Comparison of ENCODE assay signal across 16 cellular contexts in genomic region chr1:152460529-152460899, GRCh38. TPM values are rescaled to one million over a fixed set of nuclear protein-coding genes. Genes with fewer than 3 reads are reported as not detected.
A peak's percentile ranks its signal among the peaks of the same experiment; 100 is the strongest.
DNase-seq lines count a peak whose midpoint lies in the region; ATAC-seq and TF ChIP-seq lines count a peak whose summit lies in the region.
"Had no signal": no experiment of that assay in that cellular context is flagged by ENCODE, and none has a peak within 500 bp of the region (broad histone marks: within the 10 kb centered on the region; RNA-seq: fewer than 3 reads in every experiment).

No MANE protein-coding gene starts in this region.

- H3K27me3 ChIP-seq in osteoblast (ENCODE audit: insufficient read depth, low read length) (no peaks in the 10 kb centered on the region), tibial artery (peaks cover 0 to 5% of the 10 kb centered on the region in 2 donors)

- H3K9me3 Mint-ChIP-seq in activated T-cell treated with anti-CD3 and anti-CD28 coated beads, Interleukin-2, amount 50 U/mL, for 72 hours, result no peaks in the 10 kb centered on the region
- H3K9me3 Mint-ChIP-seq in IgD-negative memory B cell, result no peaks in the 10 kb centered on the region
- H3K9me3 Mint-ChIP-seq in activated naive CD8-positive, alpha-beta T cell (ENCODE audit: low read depth), result no peaks in the 10 kb centered on the region

- TF ChIP-seq CTCF in osteoblast (IDR thresholded peaks at IDR 0.05; ENCODE audit: extremely low read depth, low read depth, low read length), result no peak
- no peak for TF ChIP-seq CTCF in tibial artery (IDR thresholded peaks at IDR 0.05)

- H3K9me3 ChIP-seq in osteoblast (ENCODE audit: low read depth, low read length) (no peaks in the 10 kb centered on the region), tibial artery (no peaks in the 10 kb centered on the region)

- H3K27ac ChIP-seq in osteoblast (ENCODE audit: low read depth, low read length), result no peak overlapping the region
- no peak overlapping the region for H3K27ac ChIP-seq in tibial artery
- H3K27ac ChIP-seq: HL-60 had no signal

- peaks cover 5% of the 10 kb centered on the region for H3K27me3 Mint-ChIP-seq in activated T-cell treated with anti-CD3 and anti-CD28 coated beads, Interleukin-2, amount 50 U/mL, for 72 hours (ENCODE audit: low read depth)
- no peaks in the 10 kb centered on the region for H3K27me3 Mint-ChIP-seq in IgD-negative memory B cell
- no peaks in the 10 kb centered on the region for H3K27me3 Mint-ChIP-seq in activated naive CD8-positive, alpha-beta T cell

- H3K4me3 Mint-ChIP-seq in activated T-cell treated with anti-CD3 and anti-CD28 coated beads, Interleukin-2, amount 50 U/mL, for 72 hours, result peak overlapping the region; percentile 70 to 74
- H3K4me3 Mint-ChIP-seq in IgD-negative memory B cell, result peak overlapping the region in 3 of 4 donors; percentile 7 to 90 (median 76)
- H3K4me3 Mint-ChIP-seq in activated naive CD8-positive, alpha-beta T cell, result peak overlapping the region; percentile 63
- H3K4me3 Mint-ChIP-seq: H9 had no signal

- H3K4me1 Mint-ChIP-seq in activated T-cell treated with anti-CD3 and anti-CD28 coated beads, Interleukin-2, amount 50 U/mL, for 72 hours (ENCODE audit: low read depth), result peaks cover 33% of the 10 kb centered on the region
- H3K4me1 Mint-ChIP-seq in IgD-negative memory B cell, result peaks cover 9 to 16% (median 16%) of the 10 kb centered on the region in 3 donors
- H3K4me1 Mint-ChIP-seq in activated naive CD8-positive, alpha-beta T cell (ENCODE audit: low read depth), result peaks cover 30% of the 10 kb centered on the region
- H3K4me1 Mint-ChIP-seq: H9 had no signal

- no peaks in the 10 kb centered on the region for H4K20me1 ChIP-seq in osteoblast (ENCODE audit: insufficient read depth, low read length)

- peak overlapping the region; percentile 75 for H3K4me2 ChIP-seq in osteoblast (ENCODE audit: insufficient read depth, low read length)

- H3K79me2 ChIP-seq in osteoblast (ENCODE audit: insufficient read depth, low read length), result no peaks in the 10 kb centered on the region

- H3K4me3 ChIP-seq in osteoblast (ENCODE audit: insufficient read depth, low read length), result no peak overlapping the region
- H3K4me3 ChIP-seq in tibial artery, result no peak overlapping the region
- H3K4me3 ChIP-seq: skin epidermis had no signal

- H3K36me3 Mint-ChIP-seq in activated T-cell treated with anti-CD3 and anti-CD28 coated beads, Interleukin-2, amount 50 U/mL, for 72 hours (ENCODE audit: insufficient read depth in 2 of 2), result no peaks in the 10 kb centered on the region
- peaks cover 2% of the 10 kb centered on the region for H3K36me3 Mint-ChIP-seq in IgD-negative memory B cell
- H3K36me3 Mint-ChIP-seq in activated naive CD8-positive, alpha-beta T cell, result no peaks in the 10 kb centered on the region

- ATAC-seq in activated T-cell treated with anti-CD3 and anti-CD28 coated beads, Interleukin-2, amount 50 U/mL, for 72 hours (replicated peaks in 1 of 2), result no peak
- ATAC-seq in HG02970 (IDR thresholded peaks at IDR 0.05; ENCODE audit: low FRiP score, unreplicated experiment), result no peak

- intact Hi-C loops in tibial artery (cut with DNase I; ENCODE audit: low total_unique reads), result loop anchor here (5.0 kb wide), 1 partner anchor 408 kb away; no protein-coding TSS in a partner anchor

- no peaks in the 10 kb centered on the region for H3K36me3 ChIP-seq in osteoblast (ENCODE audit: insufficient read depth, low read length)
- no peaks in the 10 kb centered on the region for H3K36me3 ChIP-seq in tibial artery

- no peak overlapping the region for H2AFZ ChIP-seq in osteoblast (ENCODE audit: low read length)

- DNase-seq in activated T-cell treated with anti-CD3 and anti-CD28 coated beads, Interleukin-2, amount 50 U/mL, for 72 hours, result no peak
- no peak for DNase-seq in activated T-cell treated with anti-CD3 and anti-CD28 coated beads, Interleukin-2, amount 50 U/mL, for 1 hour
- DNase-seq in osteoblast (ENCODE audit: insufficient read length, low spot score, missing footprints) (no peak), NCI-H2196 treated with DMSO at 0.1 percent for 48 hours (lab: John Stamatoyannopoulos, UW; ENCODE audit: unreplicated experiment) (no peak), tibial artery (no peak)
- DNase-seq: NCI-H187 treated with DMSO at 0.1 percent for 48 hours had no signal

- peaks cover 8% of the 10 kb centered on the region for H3K4me1 ChIP-seq in osteoblast (ENCODE audit: insufficient read depth, low read length)
- H3K4me1 ChIP-seq in tibial artery, result no peaks in the 10 kb centered on the region

- no peak overlapping the region for H3K27ac Mint-ChIP-seq in activated T-cell treated with anti-CD3 and anti-CD28 coated beads, Interleukin-2, amount 50 U/mL, for 72 hours
- H3K27ac Mint-ChIP-seq in IgD-negative memory B cell, result peak overlapping the region; percentile 5 to 51 (median 23)
- H3K27ac Mint-ChIP-seq in activated naive CD8-positive, alpha-beta T cell, result peak overlapping the region; percentile 82
- H3K27ac Mint-ChIP-seq: H9 had no signal

RNA-seq across cellular contexts. Expression of gene CRNN, which starts 46.5 kb away (rescaled TPM):
- total RNA-seq in activated T-cell treated with anti-CD3 and anti-CD28 coated beads, Interleukin-2, amount 50 U/mL, for 72 hours, result not detected
- polyA plus RNA-seq in IgD-negative memory B cell, result not detected
- total RNA-seq in osteoblast, result not detected in 2 replicates
- total RNA-seq: endothelial cell of umbilical vein, frontal cortex, H9, Right ventricle myocardium superior had no signal
- polyA plus RNA-seq: endothelial cell of umbilical vein had no signal

RNA-seq across cellular contexts. Expression of gene LCE5A, which starts 50.1 kb away (rescaled TPM):
- total RNA-seq in activated T-cell treated with anti-CD3 and anti-CD28 coated beads, Interleukin-2, amount 50 U/mL, for 72 hours, result not detected
- polyA plus RNA-seq in IgD-negative memory B cell, result not detected
- total RNA-seq in osteoblast, result not detected in 2 replicates
- total RNA-seq: endothelial cell of umbilical vein, frontal cortex, H9, Right ventricle myocardium superior had no signal
- polyA plus RNA-seq: adipose tissue, endothelial cell of umbilical vein had no signal

RNA-seq across cellular contexts. Expression of gene CRCT1, which starts 53.8 kb away (rescaled TPM):
- not detected for total RNA-seq in activated T-cell treated with anti-CD3 and anti-CD28 coated beads, Interleukin-2, amount 50 U/mL, for 72 hours
- polyA plus RNA-seq in IgD-negative memory B cell, result not detected
- total RNA-seq in osteoblast, result not detected in 2 replicates
- total RNA-seq: endothelial cell of umbilical vein, frontal cortex, H9, Right ventricle myocardium superior had no signal
- polyA plus RNA-seq: endothelial cell of umbilical vein had no signal
